In genomic region chr6:112180095-112180820, GRCh38 we compare ENCODE assay signal across 8 cellular contexts.
A peak's percentile ranks its signal among the peaks of the same experiment; 100 is the strongest.
DNase-seq lines count a peak whose midpoint lies in the region; ATAC-seq, FAIRE-seq and TF ChIP-seq lines count a peak whose summit lies in the region.

No MANE protein-coding gene starts in this region.

- no peak overlapping the region for H3K27ac Mint-ChIP-seq in activated CD8-positive, alpha-beta T cell treated with anti-CD3 and anti-CD28 coated beads, Interleukin-2, amount 10 ng/mL, durations not matched to agents 7 days and 5 days

- 55 to 58% methylated on average over 6 of the region's 6 CpGs for WGBS in pancreas, 2 donors

- intact Hi-C loops in pancreas (cut with DNase I): loop anchor here in 2 of 3 donors (5.0 kb wide), 2 partner anchors 127 to 132 kb away; no protein-coding TSS in a partner anchor

- no peaks in the 10 kb centered on the region for H3K27me3 ChIP-seq in pancreas
- no peaks in the 10 kb centered on the region for H3K27me3 ChIP-seq in MG63

- H3K4me3 Mint-ChIP-seq in activated CD8-positive, alpha-beta T cell treated with anti-CD3 and anti-CD28 coated beads, Interleukin-2, amount 10 ng/mL, durations not matched to agents 7 days and 5 days: no peak overlapping the region

- peaks cover 45% of the 10 kb centered on the region for H3K27me3 Mint-ChIP-seq in activated CD8-positive, alpha-beta T cell treated with anti-CD3 and anti-CD28 coated beads, Interleukin-2, amount 10 ng/mL, durations not matched to agents 7 days and 5 days (ENCODE audit: low read depth)

- CTCF ChIA-PET in activated CD8-positive, alpha-beta T cell treated with anti-CD3 and anti-CD28 coated beads, Interleukin-2, amount 10 ng/mL, durations not matched to agents 7 days and 5 days (lab: Charles Lee): interaction anchor here (0.6 to 3.9 kb wide), 37 partner anchors 9 to 1679 kb away, joined by 3 to 60 read pairs (median 4); partner anchors contain the start of genes FAM229B and TUBE1

- peak; percentile 85 for ATAC-seq in HG03469 (IDR thresholded peaks at IDR 0.05; ENCODE audit: unreplicated experiment)
- peak; percentile 79 for ATAC-seq in activated CD8-positive, alpha-beta T cell treated with anti-CD3 and anti-CD28 coated beads, Interleukin-2, amount 10 ng/mL, durations not matched to agents 7 days and 5 days
- peak; percentile 60 to 82 (median 76) for ATAC-seq in pancreas

- FAIRE-seq in GM19239 (lab: Jason Lieb, UNC): peak; percentile 84
- peak; percentile 83 for FAIRE-seq in pancreas (lab: Jason Lieb, UNC)

- no peak overlapping the region for H3K4me3 ChIP-seq in foreskin fibroblast (ENCODE audit: low read depth in 1 of 2, low read length in 2 of 2)
- no peak overlapping the region for H3K4me3 ChIP-seq in pancreas
- no peak overlapping the region for H3K4me3 ChIP-seq in MG63

- POLR2A ChIA-PET in activated CD8-positive, alpha-beta T cell treated with anti-CD3 and anti-CD28 coated beads, Interleukin-2, amount 10 ng/mL, durations not matched to agents 7 days and 5 days (lab: Charles Lee): no interaction called here

- TF ChIP-seq CTCF in foreskin fibroblast (IDR thresholded peaks at IDR 0.05; ENCODE audit: low read depth, low read length) (peak; percentile 55), pancreas (IDR thresholded peaks at IDR 0.05) (peak; percentile 28 to 55 (median 40))

- H3K9me3 ChIP-seq in pancreas (no peaks in the 10 kb centered on the region), MG63 (no peaks in the 10 kb centered on the region)

- H3K27ac ChIP-seq in pancreas: no peak overlapping the region

- no peaks in the 10 kb centered on the region for H3K9me3 Mint-ChIP-seq in activated CD8-positive, alpha-beta T cell treated with anti-CD3 and anti-CD28 coated beads, Interleukin-2, amount 10 ng/mL, durations not matched to agents 7 days and 5 days (ENCODE audit: insufficient read depth)

- DNase-seq in D341Med (ENCODE audit: low spot score): peak; percentile 42
- peak; percentile 16 for DNase-seq in GM19239 (ENCODE audit: insufficient read length, low spot score)
- peak; percentile 84 to 89 for DNase-seq in NCI-H524 (lab: John Stamatoyannopoulos, UW)
- DNase-seq in activated CD8-positive, alpha-beta T cell treated with anti-CD3 and anti-CD28 coated beads, Interleukin-2, amount 10 ng/mL, durations not matched to agents 7 days and 5 days: peak; percentile 75
- peak; percentile 66 to 90 for DNase-seq in foreskin fibroblast
- peak in 3 of 6 donors; percentile 20 to 53 (median 36) for DNase-seq in pancreas
- no peak for DNase-seq in MG63

- no peaks in the 10 kb centered on the region for H3K4me1 Mint-ChIP-seq in activated CD8-positive, alpha-beta T cell treated with anti-CD3 and anti-CD28 coated beads, Interleukin-2, amount 10 ng/mL, durations not matched to agents 7 days and 5 days (ENCODE audit: low read depth)

- H3K36me3 Mint-ChIP-seq in activated CD8-positive, alpha-beta T cell treated with anti-CD3 and anti-CD28 coated beads, Interleukin-2, amount 10 ng/mL, durations not matched to agents 7 days and 5 days (ENCODE audit: low read depth): no peaks in the 10 kb centered on the region

- H3K36me3 ChIP-seq in pancreas (no peaks in the 10 kb centered on the region), MG63 (peaks cover 14% of the 10 kb centered on the region)

- H3K4me1 ChIP-seq in pancreas: no peaks in the 10 kb centered on the region
